8 cellular contexts compared by ENCODE assay signal in genomic region chr1:12616709-12617373, GRCh38. TPM values are rescaled to one million over a fixed set of nuclear protein-coding genes. Genes with fewer than 3 reads are reported as not detected.
DNase-seq lines count a peak whose midpoint lies in the region; ATAC-seq, FAIRE-seq and TF ChIP-seq lines count a peak whose summit lies in the region.

No MANE protein-coding gene starts in this region.

- DNase-seq in Right ventricle myocardium inferior (ENCODE audit: missing footprints): peak; percentile 77
- no peak for DNase-seq in cardiac septum (ENCODE audit: low spot score)
- DNase-seq in activated T-cell treated with anti-CD3 and anti-CD28 coated beads, Interleukin-2, amount 50 U/mL, for 1 hour: peak; percentile 54
- no peak for DNase-seq in fibroblast of mammary gland (ENCODE audit: low read depth)
- no peak for DNase-seq in osteocyte (ENCODE audit: extremely low spot score, unreplicated experiment)
- DNase-seq in GM12891 (ENCODE audit: insufficient read length, low spot score): no peak
- no peak for DNase-seq in T1000 (lab: John Stamatoyannopoulos, UW)

- TF ChIP-seq CTCF in fibroblast of mammary gland (conservative IDR thresholded peaks at IDR 0.05; ENCODE audit: control insufficient read depth, insufficient read depth, low read depth, low read length) (no peak), osteocyte (IDR thresholded peaks at IDR 0.05) (no peak)

- H3K27ac Mint-ChIP-seq in osteocyte (ENCODE audit: unreplicated experiment): peak overlapping the region; percentile 87

- H3K9me3 Mint-ChIP-seq in osteocyte (ENCODE audit: unreplicated experiment): no peaks in the 10 kb centered on the region

- FAIRE-seq in GM12891 (lab: Jason Lieb, UNC): no peak

- no peak for TF ChIP-seq POLR2A in GM12891 (IDR thresholded peaks at IDR 0.05; ENCODE audit: low read depth, low read length)

- H3K4me3 Mint-ChIP-seq in osteocyte (ENCODE audit: unreplicated experiment): peak overlapping the region; percentile 88

- peaks cover 4% of the 10 kb centered on the region for H3K27me3 Mint-ChIP-seq in osteocyte (ENCODE audit: unreplicated experiment)

- H3K4me1 Mint-ChIP-seq in osteocyte (ENCODE audit: unreplicated experiment): peaks cover 62% of the 10 kb centered on the region

- peaks cover 10% of the 10 kb centered on the region for H3K36me3 Mint-ChIP-seq in osteocyte (ENCODE audit: unreplicated experiment)

- intact Hi-C loops in Right ventricle myocardium inferior (cut with DNase I) (loop anchor here (5.0 to 10.0 kb wide), 2 partner anchors 65 to 272 kb away; no protein-coding TSS in a partner anchor), cardiac septum (cut with DNase I) (loop anchor here (5.0 kb wide), 3 partner anchors 155 to 280 kb away; no protein-coding TSS in a partner anchor)

- peak overlapping the region; percentile 65 for H3K4me3 ChIP-seq in fibroblast of mammary gland (ENCODE audit: control insufficient read depth, low read depth, low read length)

- ATAC-seq in Right ventricle myocardium inferior: peak; percentile 3
- ATAC-seq in GM19397 (IDR thresholded peaks at IDR 0.05; ENCODE audit: unreplicated experiment): no peak

TF ChIP-seq in GM12891, 5 proteins besides CTCF, POLR2A, EP300 and RAD21:
- TF ChIP-seq TAF1 (IDR thresholded peaks at IDR 0.05; ENCODE audit: low read depth, low read length): no peak
- TF ChIP-seq SPI1 (IDR thresholded peaks at IDR 0.05; ENCODE audit: low read depth, low read length): no peak
- no peak for TF ChIP-seq PAX5 (IDR thresholded peaks at IDR 0.05; ENCODE audit: insufficient read depth, low read length, severe bottlenecking)
- no peak for TF ChIP-seq POLR2AphosphoS5 (IDR thresholded peaks at IDR 0.05; ENCODE audit: low read depth, low read length)
- TF ChIP-seq POU2F2 (IDR thresholded peaks at IDR 0.05; ENCODE audit: low read depth, low read length): no peak

RNA-seq across cellular contexts. Expression of gene DHRS3, which starts 1.2 kb away (rescaled TPM):
- total RNA-seq in Right ventricle myocardium inferior (81.0 TPM), cardiac septum (41.8 TPM), osteocyte (52.5 and 55.3 TPM in 2 replicates)
- 0.62 TPM for polyA plus RNA-seq in GM12891 (2012; ENCODE audit: low read depth, missing spikeins)

RNA-seq across cellular contexts. Expression of gene AADACL4, which starts 27.0 kb away (rescaled TPM):
- not detected for total RNA-seq in Right ventricle myocardium inferior
- total RNA-seq in cardiac septum: not detected
- total RNA-seq in osteocyte: not detected in 2 replicates
- not detected for polyA plus RNA-seq in GM12891 (2012; ENCODE audit: low read depth, missing spikeins)

Comparison
In these comparisons a context has a peak if more than half of its experiments do, and no peak if none do; other contexts are left out.
1. DNase-seq: peak in Right ventricle myocardium inferior (single experiment) and activated T-cell treated with anti-CD3 and anti-CD28 coated beads, Interleukin-2, amount 50 U/mL, for 1 hour (single experiment); none in cardiac septum (single experiment), fibroblast of mammary gland (single experiment), osteocyte (single experiment), GM12891 (single experiment) and T1000 (single experiment).